27 cellular contexts compared by ENCODE assay signal in the genomic region with DNA sequence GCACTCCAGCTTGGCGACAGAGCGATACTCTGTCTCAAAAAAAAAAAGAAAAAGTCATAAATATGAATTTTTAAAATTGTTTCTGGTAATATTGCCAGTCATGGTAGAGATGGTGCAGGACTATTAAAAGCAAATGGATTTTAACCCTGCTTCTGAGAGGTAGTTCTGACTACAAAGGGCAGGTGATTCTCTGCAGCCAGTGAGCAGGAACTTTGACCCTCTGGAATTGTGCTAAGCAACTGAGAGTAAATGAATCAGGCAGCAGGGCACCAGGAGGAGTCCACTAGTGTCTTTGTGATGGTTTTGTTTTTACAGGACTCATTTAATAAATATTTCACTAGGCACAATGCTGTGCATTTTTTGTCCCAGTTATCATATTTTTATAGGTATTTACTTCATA.
"Had no signal": no experiment of that assay in that cellular context is flagged by ENCODE, and none has a peak within 500 bp of the region (broad histone marks: within the 10 kb centered on the region; RNA-seq: fewer than 3 reads in every experiment).

No MANE protein-coding gene starts in this region.

- H3K9me3 ChIP-seq: neutrophil, pancreas, prostate gland, right atrium auricular region, spleen, stomach, thoracic aorta, thyroid gland, tibial nerve, upper lobe of left lung, vagina had no signal

- FAIRE-seq: pancreas, urothelium cell line had no signal

- H3K4me3 ChIP-seq: pancreas, prostate gland, right atrium auricular region, skin epidermis, smooth muscle cell, spleen, stomach, thoracic aorta, thyroid gland, tibial nerve, upper lobe of left lung, vagina had no signal

- H3K27ac ChIP-seq: neutrophil, pancreas, prostate gland, right atrium auricular region, skin epidermis, spleen, stomach, thoracic aorta, thyroid gland, tibial nerve, upper lobe of left lung, vagina had no signal

- H3K4me1 ChIP-seq: pancreas, prostate gland, right atrium auricular region, spleen, stomach, thyroid gland, tibial nerve, upper lobe of left lung, vagina had no signal

- H3K4me2 ChIP-seq: smooth muscle cell had no signal

- DNase-seq: naive thymus-derived CD8-positive, alpha-beta T cell; nephron progenitor cell; nucleus accumbens; pancreas; retina; spleen; stimulated activated CD4-positive, alpha-beta T cell treated with anti-CD3 and anti-CD28 coated beads, Interleukin-12 subunit alpha, Interleukin-12 subunit beta, amount 100 ng/mL, for 4 hours; stimulated activated CD4-positive, alpha-beta T cell treated with anti-CD3 and anti-CD28 coated beads, Interleukin-1b, Interleukin-23, amount 100 ng/mL, for 48 hours; stimulated activated CD4-positive, alpha-beta T cell treated with anti-CD3 and anti-CD28 coated beads, Interleukin-4, amount 100 ng/mL, for 1 hour; stimulated activated naive B cell treated with anti-CD40 and anti-IgM and Interleukin-4, amounts not matched to agents 10 μg/mL and 1 μg/mL and 100 μg/mL, for 72 hours; stimulated activated naive CD4-positive, alpha-beta T cell treated with Interleukin-2 at 50 U/mL for 16 hours; stomach; thyroid gland; trophoblast cell had no signal

- H3K27me3 ChIP-seq: neutrophil, pancreas, right atrium auricular region, spleen, stomach, thyroid gland, tibial nerve, upper lobe of left lung, vagina had no signal

- ATAC-seq: naive thymus-derived CD8-positive, alpha-beta T cell; natural killer cell treated with Interleukin-12 subunit alpha and Interleukin-12 subunit beta and Interleukin-15 and Interleukin-18, amount 100 ng/mL, for 72 hours; pancreas; sciatic nerve; stimulated activated effector memory CD8-positive, alpha-beta T cell treated with anti-CD3 and anti-CD28 coated beads, Interleukin-12 subunit alpha, Interleukin-12 subunit beta, amount 100 ng/mL, for 72 hours; stimulated activated naive B cell treated with anti-CD40 and anti-IgM and Interleukin-4, amounts not matched to agents 10 μg/mL and 1 μg/mL and 100 μg/mL, for 72 hours had no signal

- H3K36me3 ChIP-seq: neutrophil, pancreas, prostate gland, right atrium auricular region, spleen, stomach, thoracic aorta, thyroid gland, tibial nerve, upper lobe of left lung, vagina had no signal
